20 cellular contexts compared by ENCODE assay signal in the genomic region with DNA sequence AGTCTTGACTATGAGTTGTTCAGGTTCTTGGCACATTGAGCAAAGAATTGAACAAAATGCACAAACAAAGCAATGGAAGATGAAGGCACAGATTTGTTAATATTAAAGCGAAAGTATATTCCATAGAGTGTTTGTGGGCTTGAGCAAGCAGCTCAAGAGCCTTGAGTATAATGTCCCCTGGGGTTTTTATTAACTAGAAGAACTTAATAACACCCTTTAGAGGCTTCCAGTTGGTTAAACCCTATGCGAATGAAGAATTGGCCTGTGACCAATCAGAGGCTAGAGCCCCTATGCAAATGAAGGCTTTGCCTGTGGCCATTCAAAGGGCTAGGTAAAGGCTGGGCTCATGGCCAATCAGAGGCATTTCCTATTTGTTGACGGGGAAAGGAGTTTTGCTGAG.
DNase-seq lines count a peak whose midpoint lies in the region; ATAC-seq and TF ChIP-seq lines count a peak whose summit lies in the region.
"Had no signal": no experiment of that assay in that cellular context is flagged by ENCODE, and none has a peak within 500 bp of the region (broad histone marks: within the 10 kb centered on the region; RNA-seq: fewer than 3 reads in every experiment).

No MANE protein-coding gene starts in this region.

- H3K9me3 ChIP-seq in lung (ENCODE audit: control insufficient read depth in 2 of 2, insufficient read depth in 1 of 2, low read length in 1 of 2), result no peaks in the 10 kb centered on the region
- no peaks in the 10 kb centered on the region for H3K9me3 ChIP-seq in upper lobe of right lung
- H3K9me3 ChIP-seq: BLaER1, Caco-2 had no signal

- H3K4me3 Mint-ChIP-seq in T-cell, result no peak overlapping the region
- H3K4me3 Mint-ChIP-seq: B cell; CD4-positive, CD25-positive, alpha-beta regulatory T cell; CD8-positive, alpha-beta T cell had no signal

- H3K4me3 ChIP-seq in lung, result no peak overlapping the region
- no peak overlapping the region for H3K4me3 ChIP-seq in upper lobe of right lung
- H3K4me3 ChIP-seq: BLaER1, GM23248 had no signal

- TF ChIP-seq CTCF in lung (IDR thresholded peaks at IDR 0.05; ENCODE audit: control extremely low read depth, extremely low read depth) (no peak), upper lobe of right lung (IDR thresholded peaks at IDR 0.05) (no peak)

- CTCF ChIA-PET in T-cell (lab: Charles Lee), result interaction anchor here in 1 of 2 donors (0.6 kb wide), 1 partner anchor 554 kb away, joined by 10 read pairs; no protein-coding TSS in a partner anchor

- H3K36me3 Mint-ChIP-seq in T-cell, result no peaks in the 10 kb centered on the region
- H3K36me3 Mint-ChIP-seq: CD4-positive, CD25-positive, alpha-beta regulatory T cell; CD8-positive, alpha-beta T cell had no signal

- H3K27ac ChIP-seq in lung (ENCODE audit: low read depth in 1 of 2, low read length in 1 of 2) (no peak overlapping the region), upper lobe of right lung (no peak overlapping the region)
- H3K27ac ChIP-seq: 22Rv1, BLaER1, C4-2B, GM23248 had no signal

- H3K4me1 Mint-ChIP-seq in T-cell, result peaks cover 21 to 25% (median 22%) of the 10 kb centered on the region in 3 donors

- ATAC-seq in lung (ENCODE audit: insufficient read depth, low FRiP score) (no peak), upper lobe of right lung (peak; percentile 45), HG02623 (IDR thresholded peaks at IDR 0.05; ENCODE audit: unreplicated experiment) (no peak), T-cell (replicated peaks in 1 of 4) (no peak)
- ATAC-seq: CD8-positive, alpha-beta T cell had no signal

- POLR2A ChIA-PET in T-cell (lab: Charles Lee), result no interaction called here

- H3K27ac Mint-ChIP-seq in T-cell, result no peak overlapping the region
- H3K27ac Mint-ChIP-seq: B cell; CD4-positive, CD25-positive, alpha-beta regulatory T cell; CD8-positive, alpha-beta T cell had no signal

- no peaks in the 10 kb centered on the region for H3K4me1 ChIP-seq in lung (ENCODE audit: control insufficient read depth in 2 of 2, insufficient read depth in 2 of 2, low read length in 2 of 2)
- H3K4me1 ChIP-seq in upper lobe of right lung, result no peaks in the 10 kb centered on the region

- H3K36me3 ChIP-seq in lung (ENCODE audit: control insufficient read depth in 2 of 2, insufficient read depth in 2 of 2, low read length in 2 of 2) (no peaks in the 10 kb centered on the region), upper lobe of right lung (no peaks in the 10 kb centered on the region)
- H3K36me3 ChIP-seq: BLaER1 had no signal

- H3K9me3 Mint-ChIP-seq in T-cell, result no peaks in the 10 kb centered on the region
- H3K9me3 Mint-ChIP-seq: CD8-positive, alpha-beta T cell had no signal

- WGBS in lung, 2 donors, result 64 to 88% methylated on average over 3 of the region's 3 CpGs

- H3K27me3 ChIP-seq in lung (ENCODE audit: control insufficient read depth, insufficient read depth), result no peaks in the 10 kb centered on the region
- no peaks in the 10 kb centered on the region for H3K27me3 ChIP-seq in upper lobe of right lung
- H3K27me3 ChIP-seq: BLaER1 had no signal

- peaks cover 0 to 4% of the 10 kb centered on the region in 2 donors for H3K27me3 Mint-ChIP-seq in T-cell
- H3K27me3 Mint-ChIP-seq: B cell had no signal

- intact Hi-C loops in upper lobe of right lung (cut with DNase I), result no loop called here

- DNase-seq in NCI-H82 (lab: John Stamatoyannopoulos, UW) (peak; percentile 25), NCI-H82 treated with DMSO at 0.1 percent for 48 hours (lab: John Stamatoyannopoulos, UW; ENCODE audit: unreplicated experiment) (no peak), islet precursor cell (peak; percentile 12), lung (ENCODE audit: low spot score) (peak; percentile 39), upper lobe of right lung (no peak), T-cell (no peak), anterior cingulate cortex (lab: John Stamatoyannopoulos, UW) (no peak)
- DNase-seq: Caco-2; CD4-positive, CD25-positive, alpha-beta regulatory T cell; CD8-positive, alpha-beta T cell; DMS153; DND-41; GM23248; H7; HCEC 1CT had no signal

Comparison
In these comparisons a context has a peak if more than half of its experiments do, and no peak if none do; other contexts are left out.
1. DNase-seq: peak in NCI-H82 (single experiment), islet precursor cell (single experiment) and lung (single experiment); none in NCI-H82 treated with DMSO at 0.1 percent for 48 hours (single experiment), upper lobe of right lung (single experiment), T-cell (0 of 34) and anterior cingulate cortex (0 of 58).